16 cellular contexts compared by ENCODE assay signal in genomic region chr3:99845999-99846398, GRCh38. TPM values are rescaled to one million over a fixed set of nuclear protein-coding genes. Genes with fewer than 3 reads are reported as not detected.
DNase-seq lines count a peak whose midpoint lies in the region; ATAC-seq and TF ChIP-seq lines count a peak whose summit lies in the region.
"Had no signal": no experiment of that assay in that cellular context is flagged by ENCODE, and none has a peak within 500 bp of the region (broad histone marks: within the 10 kb centered on the region; RNA-seq: fewer than 3 reads in every experiment).

No MANE protein-coding gene starts in this region.

- peak overlapping the region; percentile 80 to 94 for H3K27ac ChIP-seq in coronary artery
- H3K27ac ChIP-seq in mesendoderm (ENCODE audit: low read depth, low read length): no peak overlapping the region
- H3K27ac ChIP-seq in thoracic aorta: peak overlapping the region; percentile 36 to 76
- H3K27ac ChIP-seq: BLaER1, cardiac muscle cell, prostate gland had no signal

- H3K4me1 Mint-ChIP-seq in progenitor cell of endocrine pancreas (ENCODE audit: low read depth): peaks cover 20% of the 10 kb centered on the region

- peaks cover 12% of the 10 kb centered on the region for H3K79me1 ChIP-seq in mesendoderm (ENCODE audit: low read length)

- peaks cover 13% of the 10 kb centered on the region for H3K9me3 ChIP-seq in thoracic aorta
- H3K9me3 ChIP-seq: BLaER1, prostate gland had no signal

- H3K27ac Mint-ChIP-seq in progenitor cell of endocrine pancreas: no peak overlapping the region
- H3K27ac Mint-ChIP-seq: activated CD4-positive, alpha-beta T cell treated with anti-CD3 and anti-CD28 coated beads for 36 hours; activated naive CD8-positive, alpha-beta T cell; endodermal cell had no signal

- H3K18ac ChIP-seq in mesendoderm (ENCODE audit: low read length): no peak overlapping the region

- H4K8ac ChIP-seq in mesendoderm (ENCODE audit: low read depth, low read length): no peak overlapping the region

- H3K4me1 ChIP-seq in mesendoderm (ENCODE audit: control insufficient read depth, low read depth, low read length) (peaks cover 2% of the 10 kb centered on the region), thoracic aorta (ENCODE audit: control insufficient read depth in 1 of 2, low read depth in 2 of 2) (peaks cover 6 to 83% of the 10 kb centered on the region in 2 donors)
- H3K4me1 ChIP-seq: prostate gland had no signal

- H3K27me3 ChIP-seq in mesendoderm (ENCODE audit: insufficient read depth, low read length, poor library complexity): no peaks in the 10 kb centered on the region
- no peaks in the 10 kb centered on the region for H3K27me3 ChIP-seq in thoracic aorta (replicated peaks; ENCODE audit: insufficient read depth)
- H3K27me3 ChIP-seq: BLaER1, cardiac muscle cell had no signal

- no peak overlapping the region for H3K4me3 Mint-ChIP-seq in progenitor cell of endocrine pancreas (ENCODE audit: low read depth)
- H3K4me3 Mint-ChIP-seq: activated CD4-positive, alpha-beta T cell treated with anti-CD3 and anti-CD28 coated beads for 36 hours; activated naive CD8-positive, alpha-beta T cell; endodermal cell had no signal

- H3K56ac ChIP-seq in mesendoderm (ENCODE audit: low read length): no peak overlapping the region

- TF ChIP-seq CTCF in coronary artery (IDR thresholded peaks at IDR 0.05) (no peak), thoracic aorta (IDR thresholded peaks at IDR 0.05) (no peak), progenitor cell of endocrine pancreas (IDR thresholded peaks at IDR 0.05; ENCODE audit: unreplicated experiment) (no peak)

- H3K23ac ChIP-seq in mesendoderm (ENCODE audit: low read length): no peak overlapping the region

- H3K9me3 Mint-ChIP-seq in progenitor cell of endocrine pancreas (ENCODE audit: low read depth): no peaks in the 10 kb centered on the region
- H3K9me3 Mint-ChIP-seq: endodermal cell had no signal

- ATAC-seq in thoracic aorta (ENCODE audit: insufficient number of reproducible peaks, low FRiP score, low read depth): no peak
- ATAC-seq in HG03175 (IDR thresholded peaks at IDR 0.05; ENCODE audit: unreplicated experiment): no peak
- ATAC-seq: activated CD4-positive, alpha-beta T cell treated with anti-CD3 and anti-CD28 coated beads for 36 hours had no signal

- H3K4me2 ChIP-seq in mesendoderm (ENCODE audit: low read length): no peak overlapping the region

- H3K79me2 ChIP-seq in mesendoderm (ENCODE audit: control insufficient read depth, insufficient read depth, low read length): peaks cover 7% of the 10 kb centered on the region

- no peak overlapping the region for H2BK120ac ChIP-seq in mesendoderm (ENCODE audit: low read depth, low read length)

- H2BK15ac ChIP-seq in mesendoderm (replicated peaks; ENCODE audit: low read depth): no peak overlapping the region

- H3K27me3 Mint-ChIP-seq in progenitor cell of endocrine pancreas: no peaks in the 10 kb centered on the region
- H3K27me3 Mint-ChIP-seq: activated CD4-positive, alpha-beta T cell treated with anti-CD3 and anti-CD28 coated beads for 36 hours; activated naive CD8-positive, alpha-beta T cell had no signal

- DNase-seq in OCI-M1 (lab: John Stamatoyannopoulos, UW) (peak; percentile 57), coronary artery (ENCODE audit: low spot score) (no peak), mesendoderm (peak; percentile 42), thoracic aorta (ENCODE audit: low spot score) (no peak), progenitor cell of endocrine pancreas (ENCODE audit: low spot score, unreplicated experiment) (no peak), NCI-H82 treated with DMSO at 0.1 percent for 48 hours (lab: John Stamatoyannopoulos, UW; ENCODE audit: unreplicated experiment) (no peak)
- DNase-seq: activated CD4-positive, alpha-beta T cell treated with anti-CD3 and anti-CD28 coated beads for 36 hours; endodermal cell; islet precursor cell; MM.1S; T-helper 1 cell had no signal

- no peak overlapping the region for H3K9ac ChIP-seq in mesendoderm (ENCODE audit: low read length)
- H3K9ac ChIP-seq: BLaER1 had no signal

- no CpG with 5 or more reads among the region's 2 CpGs for WGBS in mesendoderm (ENCODE audit: extremely low coverage, insufficient coverage, low lambda C conversion rate)

- no peak overlapping the region for H4K5ac ChIP-seq in mesendoderm (ENCODE audit: low read length)

- H3K36me3 Mint-ChIP-seq in progenitor cell of endocrine pancreas (ENCODE audit: insufficient read depth): peaks cover 5% of the 10 kb centered on the region

- no peak overlapping the region for H2AK5ac ChIP-seq in mesendoderm (ENCODE audit: low read length)

- H3K4me3 ChIP-seq in coronary artery (no peak overlapping the region), mesendoderm (ENCODE audit: low read length) (no peak overlapping the region), thoracic aorta (no peak overlapping the region)
- H3K4me3 ChIP-seq: BLaER1, cardiac muscle cell, prostate gland had no signal

- H3K4ac ChIP-seq in mesendoderm (ENCODE audit: low read depth, low read length): no peak overlapping the region

- H3K36me3 ChIP-seq in mesendoderm (ENCODE audit: control insufficient read depth, insufficient read depth, low read length): no peaks in the 10 kb centered on the region
- H3K36me3 ChIP-seq in thoracic aorta: peaks cover 18% of the 10 kb centered on the region
- H3K36me3 ChIP-seq: BLaER1, cardiac muscle cell, prostate gland had no signal

- H2BK5ac ChIP-seq in mesendoderm (ENCODE audit: low read length): no peak overlapping the region

RNA-seq across cellular contexts. Expression of gene CMSS1, which starts 28.3 kb away (rescaled TPM):
- polyA plus RNA-seq in mesendoderm (2013, experiment 1 of 2): 157 TPM
- 149 TPM for polyA plus RNA-seq in mesendoderm (2013, experiment 2 of 2)
- total RNA-seq in thoracic aorta (10 to 100 TPM; 18.1 to 22.7 TPM), progenitor cell of endocrine pancreas (35.7 and 43.5 TPM in 2 replicates)

Comparison
In these comparisons a context has a peak if more than half of its experiments do, and no peak if none do; other contexts are left out.
1. DNase-seq: peak in OCI-M1 (single experiment) and mesendoderm (single experiment); none in coronary artery (single experiment), thoracic aorta (single experiment), progenitor cell of endocrine pancreas (single experiment) and NCI-H82 treated with DMSO at 0.1 percent for 48 hours (single experiment).